ENCODE assay signal across 9 cellular contexts in the genomic region with DNA sequence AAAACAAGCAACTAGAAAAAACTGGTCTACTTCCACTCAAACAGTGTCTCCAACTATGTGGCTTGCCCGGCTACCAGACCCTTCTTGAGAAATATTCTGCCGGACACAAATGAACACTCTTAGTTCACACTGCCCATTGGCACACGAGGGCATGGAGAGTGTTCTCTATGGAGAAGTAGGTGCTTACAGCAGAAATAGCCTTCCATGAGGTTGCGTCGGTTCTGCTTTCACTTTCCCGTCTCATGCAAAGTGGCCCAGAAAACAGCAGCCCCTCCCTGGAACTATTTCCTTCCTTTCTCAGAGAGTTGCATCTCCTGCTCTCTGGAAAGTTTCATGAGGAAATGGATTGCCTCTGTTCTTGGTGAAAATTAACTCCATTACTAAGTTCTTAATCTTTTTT. TPM values are rescaled to one million over a fixed set of nuclear protein-coding genes. Genes with fewer than 3 reads are reported as not detected.
DNase-seq lines count a peak whose midpoint lies in the region; ATAC-seq and TF ChIP-seq lines count a peak whose summit lies in the region.
"Had no signal": no experiment of that assay in that cellular context is flagged by ENCODE, and none has a peak within 500 bp of the region (broad histone marks: within the 10 kb centered on the region; RNA-seq: fewer than 3 reads in every experiment).

No MANE protein-coding gene starts in this region.

- H3K36me3 ChIP-seq in right atrium auricular region: no peaks in the 10 kb centered on the region

- H3K27me3 Mint-ChIP-seq in activated naive CD4-positive, alpha-beta T cell treated with anti-CD3 and anti-CD28 coated beads, Interleukin-2, amount 50 U/mL, for 24 hours: peaks cover 2% of the 10 kb centered on the region

- POLR2A ChIA-PET in AG04450 (lab: Yijun Ruan, JAX): no interaction called here

- H3K4me1 ChIP-seq in right atrium auricular region: peaks cover 0 to 43% of the 10 kb centered on the region in 2 donors

- no peak overlapping the region for H3K27ac ChIP-seq in AG04450 (ENCODE audit: low read depth, low read length)
- H3K27ac ChIP-seq in right atrium auricular region: peak overlapping the region; percentile 67 to 84

- H3K9me3 ChIP-seq in AG04450 (ENCODE audit: control insufficient read depth, insufficient read depth, low read length) (no peaks in the 10 kb centered on the region), right atrium auricular region (no peaks in the 10 kb centered on the region)

- CTCF ChIA-PET in AG04450 (lab: Charles Lee): interaction anchor here (0.5 to 1.2 kb wide), 3 partner anchors 85 to 219 kb away, joined by 3 to 6 read pairs (median 4); partner anchors contain the start of gene TAP2

- H3K4me1 Mint-ChIP-seq in activated naive CD4-positive, alpha-beta T cell treated with anti-CD3 and anti-CD28 coated beads, Interleukin-2, amount 50 U/mL, for 24 hours: peaks cover 39% of the 10 kb centered on the region

- peaks cover 30% of the 10 kb centered on the region for H3K27me3 ChIP-seq in AG04450 (ENCODE audit: control insufficient read depth, insufficient read depth, low read length)
- H3K27me3 ChIP-seq in right atrium auricular region: peaks cover 0 to 4% of the 10 kb centered on the region in 2 donors

- peak overlapping the region; percentile 90 for H3K27ac Mint-ChIP-seq in activated naive CD4-positive, alpha-beta T cell treated with anti-CD3 and anti-CD28 coated beads, Interleukin-2, amount 50 U/mL, for 24 hours
- H3K27ac Mint-ChIP-seq: brain had no signal

- no peaks in the 10 kb centered on the region for H3K36me3 Mint-ChIP-seq in activated naive CD4-positive, alpha-beta T cell treated with anti-CD3 and anti-CD28 coated beads, Interleukin-2, amount 50 U/mL, for 24 hours
- H3K36me3 Mint-ChIP-seq: brain had no signal

- ATAC-seq in GM19035 (IDR thresholded peaks at IDR 0.05; ENCODE audit: unreplicated experiment): peak; percentile 60

- H3K4me3 ChIP-seq in AG04450 (ENCODE audit: low read depth, low read length) (peak overlapping the region; percentile 10; the same call in 1 of the 2 replicates), right atrium auricular region (peak overlapping the region; percentile 1 to 33)

- peak overlapping the region; percentile 82 for H3K4me3 Mint-ChIP-seq in activated naive CD4-positive, alpha-beta T cell treated with anti-CD3 and anti-CD28 coated beads, Interleukin-2, amount 50 U/mL, for 24 hours
- H3K4me3 Mint-ChIP-seq: brain had no signal

- no peaks in the 10 kb centered on the region for H3K9me3 Mint-ChIP-seq in activated naive CD4-positive, alpha-beta T cell treated with anti-CD3 and anti-CD28 coated beads, Interleukin-2, amount 50 U/mL, for 24 hours
- H3K9me3 Mint-ChIP-seq: brain had no signal

- TF ChIP-seq CTCF in AG04450 (IDR thresholded peaks at IDR 0.05; ENCODE audit: low read depth, low read length) (no peak), right atrium auricular region (IDR thresholded peaks at IDR 0.05) (no peak)

- DNase-seq in AG04450 (ENCODE audit: low read depth, low spot score): no peak
- peak; percentile 37 to 46 for DNase-seq in Kasumi-1 (lab: John Stamatoyannopoulos, UW)
- DNase-seq in right atrium auricular region (ENCODE audit: low spot score): peak; percentile 91
- peak; percentile 16 for DNase-seq in stimulated activated CD4-positive, alpha-beta T cell treated with anti-CD3 and anti-CD28 coated beads, Interleukin-12 subunit alpha, Interleukin-12 subunit beta, amount 100 ng/mL, for 4 hours
- DNase-seq in NCI-H446 treated with DMSO at 0.1 percent for 48 hours (lab: John Stamatoyannopoulos, UW): no peak
- no peak for DNase-seq in GM19240 (ENCODE audit: insufficient read length, low spot score)

RNA-seq across cellular contexts. Expression of gene HLA-DOA, which starts 9.5 kb away (rescaled TPM):
- polyA plus RNA-seq in AG04450 (2011; rRNA removed): 0.02 TPM in 1 of 2 replicates, not detected in the other
- not detected in 2 replicates for polyA minus RNA-seq in AG04450 (2011; rRNA and poly(A)+ RNA removed)
- 10 to 100 TPM in 1 of 2 donors, 1 to 10 TPM in 1; 2.6 to 15.6 TPM for total RNA-seq in right atrium auricular region

RNA-seq across cellular contexts. Expression of gene BRD2, which starts 50.5 kb away (rescaled TPM):
- polyA plus RNA-seq in AG04450 (2011; rRNA removed): 110 and 138 TPM in 2 replicates
- polyA minus RNA-seq in AG04450 (2011; rRNA and poly(A)+ RNA removed): 102 and 104 TPM in 2 replicates
- total RNA-seq in right atrium auricular region: 10 to 100 TPM; 56.9 to 91.1 TPM

RNA-seq across cellular contexts. Expression of gene HLA-DPA1, which starts 54.5 kb away (rescaled TPM):
- 0.10 and 0.15 TPM in 2 replicates for polyA plus RNA-seq in AG04450 (2011; rRNA removed)
- not detected in 2 replicates for polyA minus RNA-seq in AG04450 (2011; rRNA and poly(A)+ RNA removed)
- 10 to 100 TPM; 13.1 to 60.5 TPM for total RNA-seq in right atrium auricular region

RNA-seq across cellular contexts. Expression of gene HLA-DPB1, which starts 56.9 kb away (rescaled TPM):
- polyA plus RNA-seq in AG04450 (2011; rRNA removed): 0.94 and 1.6 TPM in 2 replicates
- polyA minus RNA-seq in AG04450 (2011; rRNA and poly(A)+ RNA removed): 2.0 and 2.2 TPM in 2 replicates
- total RNA-seq in right atrium auricular region: 10 to 100 TPM; 22.0 to 76.7 TPM

Comparison
In these comparisons a context has a peak if more than half of its experiments do, and no peak if none do; other contexts are left out.
1. DNase-seq: peak in Kasumi-1 (2 of 2), right atrium auricular region (single experiment) and stimulated activated CD4-positive, alpha-beta T cell treated with anti-CD3 and anti-CD28 coated beads, Interleukin-12 subunit alpha, Interleukin-12 subunit beta, amount 100 ng/mL, for 4 hours (single experiment); none in AG04450 (single experiment), NCI-H446 treated with DMSO at 0.1 percent for 48 hours (single experiment) and GM19240 (single experiment).